In genomic region chr6:36130672-36131516, GRCh38 we compare ENCODE assay signal across 1 cellular context.
A peak's percentile ranks its signal among the peaks of the same experiment; 100 is the strongest.
TF ChIP-seq lines count a peak whose summit lies in the region.

No MANE protein-coding gene starts in this region.

TF ChIP-seq in HepG2, 621 proteins besides CTCF, POLR2A, EP300 and RAD21 (continued from another document and continues in another):
- peak; percentile 44; the same call in 1 of the 2 replicates for TF ChIP-seq TSC22D2 (CRISPR knock-in tag; IDR thresholded peaks at IDR 0.05; ENCODE audit: borderline replicate concordance)
- 0 out of 2 replicates have a peak, but pooled peaks have one; percentile 54 for TF ChIP-seq SAFB2 (CRISPR knock-in tag; IDR thresholded peaks at IDR 0.05; ENCODE audit: borderline replicate concordance, low read depth)
- TF ChIP-seq JDP2 (CRISPR knock-in tag; IDR thresholded peaks at IDR 0.05; ENCODE audit: borderline replicate concordance): no peak
- TF ChIP-seq ZBTB10 (CRISPR knock-in tag; IDR thresholded peaks at IDR 0.05; ENCODE audit: borderline replicate concordance): peak; percentile 50; the same call in 1 of the 2 replicates
- peak; percentile 88 for TF ChIP-seq PCBP1 (IDR thresholded peaks at IDR 0.05; ENCODE audit: borderline replicate concordance, low read depth, low read length)
- peak; percentile 38; the same call in 1 of the 2 replicates for TF ChIP-seq ZNF740 (CRISPR knock-in tag; IDR thresholded peaks at IDR 0.05)
- peak; percentile 4; the same call in 1 of the 2 replicates for TF ChIP-seq ZXDC (CRISPR knock-in tag; IDR thresholded peaks at IDR 0.05)
- peak; percentile 81 for TF ChIP-seq ZNF839 (CRISPR knock-in tag; IDR thresholded peaks at IDR 0.05; ENCODE audit: borderline replicate concordance)
- peak; percentile 54 for TF ChIP-seq POGK (CRISPR knock-in tag; conservative IDR thresholded peaks at IDR 0.05)
- no peak; the same call in 1 of the 2 replicates for TF ChIP-seq ZNF367 (CRISPR knock-in tag; IDR thresholded peaks at IDR 0.05; ENCODE audit: borderline replicate concordance)
- TF ChIP-seq RBM39 (IDR thresholded peaks at IDR 0.05; ENCODE audit: low read depth, low read length, poor library complexity, severe bottlenecking): peak; percentile 93
- peak; percentile 65; the same call in 1 of the 2 replicates for TF ChIP-seq POLR2AphosphoS5 (IDR thresholded peaks at IDR 0.05; ENCODE audit: low read depth, low read length)
- TF ChIP-seq IKZF5 (CRISPR knock-in tag; IDR thresholded peaks at IDR 0.05): peak; percentile 42
- no peak for TF ChIP-seq ZNF790 (CRISPR knock-in tag; IDR thresholded peaks at IDR 0.05; ENCODE audit: borderline replicate concordance)
- peak; percentile 75 for TF ChIP-seq SKIL (CRISPR knock-in tag; IDR thresholded peaks at IDR 0.05; ENCODE audit: borderline replicate concordance)
- TF ChIP-seq TMF1 (CRISPR knock-in tag; IDR thresholded peaks at IDR 0.05; ENCODE audit: low read depth): peak; percentile 89
- TF ChIP-seq MXD3 (CRISPR knock-in tag; IDR thresholded peaks at IDR 0.05): 0 out of 2 replicates have a peak, but pooled peaks have one; percentile 1
- no peak for TF ChIP-seq KLF13 (CRISPR knock-in tag; IDR thresholded peaks at IDR 0.05)
- TF ChIP-seq ZNF142 (CRISPR knock-in tag; IDR thresholded peaks at IDR 0.05): peak; percentile 69
- TF ChIP-seq TARDBP (CRISPR knock-in tag; IDR thresholded peaks at IDR 0.05): peak; percentile 75
- peak; percentile 80; the same call in 1 of the 2 replicates for TF ChIP-seq ZNF619 (CRISPR knock-in tag; IDR thresholded peaks at IDR 0.05)
- 0 out of 2 replicates have a peak, but pooled peaks have one; percentile 7 for TF ChIP-seq ZNF574 (CRISPR knock-in tag; IDR thresholded peaks at IDR 0.05)
- peak; percentile 82; the same call in 1 of the 2 replicates for TF ChIP-seq REXO4 (CRISPR knock-in tag; IDR thresholded peaks at IDR 0.05; ENCODE audit: borderline replicate concordance)
- TF ChIP-seq GTF2F1 (IDR thresholded peaks at IDR 0.05; ENCODE audit: low read length): no peak
- TF ChIP-seq RFX3 (CRISPR knock-in tag; IDR thresholded peaks at IDR 0.05): no peak
- peak; percentile 93; the same call in 1 of the 2 replicates for TF ChIP-seq PAX8 (CRISPR knock-in tag; IDR thresholded peaks at IDR 0.05; ENCODE audit: borderline replicate concordance)
- TF ChIP-seq HMGA1 (CRISPR knock-in tag; conservative IDR thresholded peaks at IDR 0.05): no peak
- TF ChIP-seq PHF20 (CRISPR knock-in tag; IDR thresholded peaks at IDR 0.05): 0 out of 2 replicates have a peak, but pooled peaks have one; percentile 5
- 0 out of 2 replicates have a peak, but pooled peaks have one; percentile 37 for TF ChIP-seq DZIP1 (CRISPR knock-in tag; IDR thresholded peaks at IDR 0.05)
